ENCODE assay signal across 9 cellular contexts in genomic region chr5:33938507-33938796, GRCh38. TPM values are rescaled to one million over a fixed set of nuclear protein-coding genes. Genes with fewer than 3 reads are reported as not detected.
"Had no signal": no experiment of that assay in that cellular context is flagged by ENCODE, and none has a peak within 500 bp of the region (broad histone marks: within the 10 kb centered on the region; RNA-seq: fewer than 3 reads in every experiment).

No MANE protein-coding gene starts in this region.

- ATAC-seq: HCT116, HepG2 had no signal

- DNase-seq: GM23248, GOT3, HFFc6, KBM-7 had no signal

RNA-seq across cellular contexts. Expression of gene RXFP3, which starts 2.3 kb away (rescaled TPM):
- total RNA-seq: GM23248, H4, H7, HepG2, HFFc6 had no signal

RNA-seq across cellular contexts. Expression of gene SLC45A2, which starts 46.0 kb away (rescaled TPM):
- total RNA-seq: GM23248, H4, HFFc6, HT1080 had no signal

RNA-seq across cellular contexts. Expression of gene ADAMTS12, which starts 46.7 kb away (rescaled TPM):
- total RNA-seq: HepG2 had no signal
